28 cellular contexts compared by ENCODE assay signal in genomic region chr1:209536843-209537242, GRCh38. TPM values are rescaled to one million over a fixed set of nuclear protein-coding genes. Genes with fewer than 3 reads are reported as not detected.
"Had no signal": no experiment of that assay in that cellular context is flagged by ENCODE, and none has a peak within 500 bp of the region (broad histone marks: within the 10 kb centered on the region; RNA-seq: fewer than 3 reads in every experiment).

No MANE protein-coding gene starts in this region.

- H3K4me3 Mint-ChIP-seq: dendritic cell treated with granulocyte-macrophage colony-stimulating factor and Interleukin-4, amounts not matched to agents 40 ng/mL and 50 ng/mL, for 4 days; effector memory CD8-positive, alpha-beta T cell; endodermal cell; naive thymus-derived CD4-positive, alpha-beta T cell had no signal

- H3K36me3 ChIP-seq: colonic mucosa, gastrocnemius medialis, heart right ventricle, lower lobe of right lung had no signal

- H3K4me3 ChIP-seq: colonic mucosa, esophagus squamous epithelium, gastrocnemius medialis, heart right ventricle, lower lobe of right lung had no signal

- H3K4me1 ChIP-seq: colonic mucosa, esophagus squamous epithelium, gastrocnemius medialis, heart right ventricle, lower lobe of right lung had no signal

- ATAC-seq: effector memory CD8-positive, alpha-beta T cell; esophagus mucosa; gastrocnemius medialis; heart right ventricle; left colon; left lobe of liver; left ventricle myocardium superior; lower lobe of right lung; naive thymus-derived CD4-positive, alpha-beta T cell had no signal

- H3K4me1 Mint-ChIP-seq: naive thymus-derived CD4-positive, alpha-beta T cell had no signal

- DNase-seq: colonic mucosa; cortex of kidney; effector CD8-positive, alpha-beta T cell; effector memory CD8-positive, alpha-beta T cell; erythroblast; esophagus squamous epithelium; foreskin fibroblast; foreskin melanocyte; gastrocnemius medialis; glutamatergic neuron; head of caudate nucleus; heart right ventricle; hippocampal formation; left colon; left ventricle myocardium superior; lower lobe of right lung; mesenchymal stem cell; midbrain; naive thymus-derived CD4-positive, alpha-beta T cell had no signal

- H3K27ac ChIP-seq: colonic mucosa, epithelial cell of prostate, esophagus squamous epithelium, gastrocnemius medialis, heart right ventricle, lower lobe of right lung had no signal

- H3K27ac Mint-ChIP-seq: dendritic cell treated with granulocyte-macrophage colony-stimulating factor and Interleukin-4, amounts not matched to agents 40 ng/mL and 50 ng/mL, for 4 days; effector memory CD8-positive, alpha-beta T cell; endodermal cell; naive thymus-derived CD4-positive, alpha-beta T cell had no signal

- H3K9me3 Mint-ChIP-seq: dendritic cell treated with granulocyte-macrophage colony-stimulating factor and Interleukin-4, amounts not matched to agents 40 ng/mL and 50 ng/mL, for 4 days; effector memory CD8-positive, alpha-beta T cell; endodermal cell; naive thymus-derived CD4-positive, alpha-beta T cell had no signal

- H3K27me3 ChIP-seq: colonic mucosa, gastrocnemius medialis had no signal

RNA-seq across cellular contexts. Expression of gene CAMK1G, which starts 46.7 kb away (rescaled TPM):
- total RNA-seq: chondrocyte; dermis microvascular lymphatic vessel endothelial cell; esophagus mucosa; left ventricle myocardium superior; lung microvascular endothelial cell; naive thymus-derived CD4-positive, alpha-beta T cell had no signal
- polyA plus RNA-seq: heart right ventricle; keratinocyte; naive thymus-derived CD4-positive, alpha-beta T cell had no signal
